ENCODE assay signal across 8 cellular contexts in the genomic region with DNA sequence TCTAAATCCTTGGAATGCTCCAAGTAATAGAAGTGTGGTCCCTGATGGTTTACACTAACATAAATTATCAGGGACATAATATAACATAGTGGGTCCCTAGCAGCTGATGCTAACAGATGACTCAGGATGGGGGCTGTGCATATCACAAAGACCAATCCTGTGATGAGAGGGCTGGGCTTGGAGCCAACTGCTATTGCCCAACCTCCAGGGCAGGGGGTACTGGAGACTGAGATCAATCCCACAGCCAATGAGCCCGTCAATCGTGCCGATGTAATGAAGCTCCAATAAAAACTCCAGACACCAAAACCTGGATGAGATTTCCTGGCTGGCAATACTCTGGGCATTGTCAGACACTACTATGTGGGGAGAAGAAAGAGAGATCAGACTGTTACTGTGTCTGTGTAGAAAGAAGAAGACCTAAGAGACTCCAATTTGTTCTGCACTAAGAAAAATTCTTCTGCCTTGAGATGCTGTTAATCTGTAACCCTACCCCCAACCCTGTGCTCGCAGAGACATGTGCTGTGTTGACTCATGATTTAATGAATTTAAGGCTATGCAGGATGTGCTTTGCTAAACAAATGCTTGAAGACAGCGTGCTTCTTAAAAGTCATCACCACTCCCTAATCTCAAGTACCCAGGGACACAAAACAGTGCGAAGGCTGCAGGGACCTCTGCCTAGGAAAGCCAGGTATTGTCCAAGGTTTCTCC. TPM values are rescaled to one million over a fixed set of nuclear protein-coding genes. Genes with fewer than 3 reads are reported as not detected.
DNase-seq lines count a peak whose midpoint lies in the region; ATAC-seq, FAIRE-seq and TF ChIP-seq lines count a peak whose summit lies in the region.

No MANE protein-coding gene starts in this region.

- peak; percentile 52 for FAIRE-seq in K562 (lab: Jason Lieb, UNC)

- no peaks in the 10 kb centered on the region for H4K20me1 ChIP-seq in K562 (replicated peaks; ENCODE audit: control insufficient read depth, insufficient read depth, low read length)

- H3K4me1 ChIP-seq in K562 (replicated peaks in 1 of 2; ENCODE audit: control insufficient read depth in 2 of 2, insufficient read depth in 2 of 2, low read length in 2 of 2) = peaks cover 12 to 41% of the 10 kb centered on the region in 2 experiments; a peak in 4 of 5 replicates
- H3K4me1 ChIP-seq in mesodermal cell (ENCODE audit: control insufficient read depth, insufficient read depth, low read length, poor library complexity, severe bottlenecking) = peaks cover 36% of the 10 kb centered on the region
- peaks cover 0 to 28% (median 0%) of the 10 kb centered on the region in 9 donors for H3K4me1 ChIP-seq in heart right ventricle

- ATAC-seq in K562 (peak; percentile 23; the same call in 2 of the 3 replicates), heart right ventricle (no peak)

- H3K36me3 ChIP-seq in K562 (ENCODE audit: control insufficient read depth, insufficient read depth, low read length) = peaks cover 43% of the 10 kb centered on the region
- peaks cover 3% of the 10 kb centered on the region for H3K36me3 ChIP-seq in mesodermal cell (ENCODE audit: control insufficient read depth, insufficient read depth, low read length)
- H3K36me3 ChIP-seq in heart right ventricle = no peaks in the 10 kb centered on the region

- no peak for TF ChIP-seq CTCF in AG10803 (conservative IDR thresholded peaks at IDR 0.05; ENCODE audit: low read length)
- TF ChIP-seq CTCF in LNCaP clone FGC (IDR thresholded peaks at IDR 0.05; ENCODE audit: control insufficient read depth, extremely low read depth, insufficient read depth) = no peak
- no peak for TF ChIP-seq CTCF in K562 (IDR thresholded peaks at IDR 0.05 in 2 of 3, conservative IDR thresholded peaks at IDR 0.05 in 1 of 3; ENCODE audit: insufficient read depth in 2 of 3, low read depth in 1 of 3, low read length in 3 of 3)
- no peak for TF ChIP-seq CTCF in heart right ventricle (IDR thresholded peaks at IDR 0.05)

- no TSS peak for BruUV-seq in K562 (replicated peaks; lab: Mats Ljungman, UMichigan)

- H3K9me1 ChIP-seq in K562 (ENCODE audit: control insufficient read depth, insufficient read depth, low read length) = no peaks in the 10 kb centered on the region

- peak overlapping the region; percentile 11; the same call in 1 of the 2 replicates for H3K4me2 ChIP-seq in K562 (ENCODE audit: insufficient read depth, low read length)

- H3K27me3 ChIP-seq in K562 (ENCODE audit: control insufficient read depth in 2 of 2, insufficient read depth in 2 of 2, low read length in 2 of 2) (no peaks in the 10 kb centered on the region), heart right ventricle (no peaks in the 10 kb centered on the region)

- DNase-seq in AG10803 (ENCODE audit: low read depth) (peak; percentile 87), LNCaP clone FGC (ENCODE audit: low read depth) (peak; percentile 73), K562 (ENCODE audit: extremely low read depth in 1 of 4, low spot score in 3 of 4) (peak in 2 of 4 experiments; percentile 44 to 60), HuH-7.5 (ENCODE audit: low spot score) (no peak), NCI-H146 treated with DMSO at 0.1 percent for 48 hours (lab: John Stamatoyannopoulos, UW; ENCODE audit: unreplicated experiment) (no peak), NCI-H510A treated with DMSO at 0.1 percent for 48 hours (lab: John Stamatoyannopoulos, UW) (no peak), heart right ventricle (no peak)

- H3K4me3 ChIP-seq in AG10803 (ENCODE audit: low read length) (peak overlapping the region; percentile 5; the same call in 1 of the 2 replicates), LNCaP clone FGC (ENCODE audit: low read depth, low read length) (no peak overlapping the region), K562 (no peak overlapping the region), mesodermal cell (ENCODE audit: extremely low read depth, insufficient read depth, low read length, poor library complexity, severe bottlenecking) (no peak overlapping the region), heart right ventricle (no peak overlapping the region)

- H3K27ac ChIP-seq in K562 (ENCODE audit: extremely low read depth, low read depth, low read length) (peak overlapping the region; percentile 63; the same call in 2 of the 3 replicates), mesodermal cell (ENCODE audit: low read depth, low read length, severe bottlenecking) (peak overlapping the region; percentile 31), heart right ventricle (no peak overlapping the region)

- no peak overlapping the region for H2AFZ ChIP-seq in K562 (ENCODE audit: low read depth, low read length)

- TF ChIP-seq RAD21 in K562 (CRISPR knock-in tag; conservative IDR thresholded peaks at IDR 0.05 in 1 of 2, IDR thresholded peaks at IDR 0.05 in 1 of 2) = no peak

- H3K79me2 ChIP-seq in K562 (ENCODE audit: control insufficient read depth, insufficient read depth, low read length) = peaks cover 77% of the 10 kb centered on the region

- POLR2A ChIA-PET in K562 (lab: Yijun Ruan, JAX) = no interaction called here

- CTCF ChIA-PET in K562 (lab: Yijun Ruan, JAX; ENCODE audit: low intra/inter-chr PET ratio) = no interaction called here

- WGBS in K562 (ENCODE audit: insufficient coverage, low coverage, missing lambda C conversion rate) = 32% methylated on average over 6 of the region's 6 CpGs
- 83% methylated on average over 1 of the region's 6 CpGs; no CpG with 5 or more reads in 1 of the 2 experiments for WGBS in mesodermal cell (ENCODE audit: insufficient coverage in 2 of 2), 2 experiments
- WGBS in heart right ventricle, 2 donors = 77 to 80% methylated on average over 6 of the region's 6 CpGs

- TF ChIP-seq POLR2A in K562 (conservative IDR thresholded peaks at IDR 0.05) = no peak

- intact Hi-C loops in K562 (cut with micrococcal nuclease) (no loop called here), heart right ventricle (cut with DNase I) (no loop called here)

- TF ChIP-seq EP300 in K562 (IDR thresholded peaks at IDR 0.05; ENCODE audit: low read length) = no peak

- peaks cover 5% of the 10 kb centered on the region for H3K9me3 ChIP-seq in K562 (replicated peaks; ENCODE audit: control insufficient read depth, insufficient read depth, low read depth, low read length)
- peaks cover 5% of the 10 kb centered on the region for H3K9me3 ChIP-seq in mesodermal cell (ENCODE audit: control insufficient read depth, low read length)
- H3K9me3 ChIP-seq in heart right ventricle = peaks cover 0 to 8% (median 0%) of the 10 kb centered on the region in 11 donors

- H3K9ac ChIP-seq in K562 (ENCODE audit: insufficient read depth in 1 of 2, low read depth in 2 of 2, low read length in 2 of 2) = no peak overlapping the region

- in situ Hi-C loops in K562 (cut with MboI) = no loop called here

TF ChIP-seq in K562, 482 proteins besides CTCF, POLR2A, EP300 and RAD21 (continues in another document):
- TF ChIP-seq, protein P1, sequence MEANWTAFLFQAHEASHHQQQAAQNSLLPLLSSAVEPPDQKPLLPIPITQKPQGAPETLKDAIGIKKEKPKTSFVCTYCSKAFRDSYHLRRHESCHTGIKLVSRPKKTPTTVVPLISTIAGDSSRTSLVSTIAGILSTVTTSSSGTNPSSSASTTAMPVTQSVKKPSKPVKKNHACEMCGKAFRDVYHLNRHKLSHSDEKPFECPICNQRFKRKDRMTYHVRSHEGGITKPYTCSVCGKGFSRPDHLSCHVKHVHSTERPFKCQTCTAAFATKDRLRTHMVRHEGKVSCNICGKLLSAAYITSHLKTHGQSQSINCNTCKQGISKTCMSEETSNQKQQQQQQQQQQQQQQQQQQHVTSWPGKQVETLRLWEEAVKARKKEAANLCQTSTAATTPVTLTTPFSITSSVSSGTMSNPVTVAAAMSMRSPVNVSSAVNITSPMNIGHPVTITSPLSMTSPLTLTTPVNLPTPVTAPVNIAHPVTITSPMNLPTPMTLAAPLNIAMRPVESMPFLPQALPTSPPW (CRISPR knock-in tag; IDR thresholded peaks at IDR 0.05) = 0 out of 2 replicates have a peak, but pooled peaks have one; percentile 18
- peak in 1 of 2 experiments; percentile 27 for TF ChIP-seq E2F6 (IDR thresholded peaks at IDR 0.05; ENCODE audit: borderline replicate concordance in 1 of 2, extremely low read depth in 1 of 2, insufficient read depth in 1 of 2, insufficient read length in 1 of 2, low read depth in 1 of 2, low read length in 1 of 2, poor library complexity in 1 of 2, severe bottlenecking in 1 of 2)
- no peak for TF ChIP-seq HNRNPL (IDR thresholded peaks at IDR 0.05; ENCODE audit: low read depth, low read length)
- TF ChIP-seq, protein P2, sequence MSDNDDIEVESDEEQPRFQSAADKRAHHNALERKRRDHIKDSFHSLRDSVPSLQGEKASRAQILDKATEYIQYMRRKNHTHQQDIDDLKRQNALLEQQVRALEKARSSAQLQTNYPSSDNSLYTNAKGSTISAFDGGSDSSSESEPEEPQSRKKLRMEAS (CRISPR knock-in tag; IDR thresholded peaks at IDR 0.05) = peak; percentile 67; the same call in 1 of the 2 replicates

RNA-seq across cellular contexts. Expression of gene ABCC4, which starts 33.4 kb away (rescaled TPM):
- 171 and 231 TPM in 2 replicates for total RNA-seq in K562 (2011; cell fraction: chromatin; rRNA removed; ENCODE audit: low replicate concordance)
- 78.9 and 97.5 TPM in 2 replicates for total RNA-seq in K562 (2011; cell fraction: nucleolus; rRNA removed)
- total RNA-seq in K562 (2011; cell fraction: nucleoplasm; rRNA removed) = 124 and 134 TPM in 2 replicates
- 21.7 and 25.7 TPM in 2 replicates for total RNA-seq in K562 (2014; rRNA removed)
- 37.2 and 42.3 TPM in 2 replicates for total RNA-seq in K562 (2014; rRNA removed; fragmentation: Illumina TruSeq; extraction: Trizol)
- total RNA-seq in K562 (2015; rRNA removed; fragmentation: Illumina TruSeq; extraction: Trizol) = 22.8 and 25.4 TPM in 2 replicates
- 35.8 and 37.3 TPM in 2 replicates for total RNA-seq in K562 (2021)
- 34.4 and 46.1 TPM in 2 replicates for polyA plus RNA-seq in K562 (2011; rRNA removed)
- 14.7 and 26.7 TPM in 2 replicates for polyA plus RNA-seq in K562 (2011; cell fraction: cytosol; rRNA removed)
- polyA plus RNA-seq in K562 (2011; cell fraction: nucleus; rRNA removed) = 20.7 and 26.2 TPM in 2 replicates
- polyA plus RNA-seq in K562 (2012) = 16.4 and 18.6 TPM in 2 replicates
- polyA plus RNA-seq in K562 (2014; fragmentation: Illumina TruSeq; extraction: Trizol) = 24.3 and 26.9 TPM in 2 replicates
- 10 to 100 TPM in 1 of 2 experiments, 1 to 10 TPM in 1; 9.4 to 10.5 TPM for polyA plus RNA-seq in K562 (2014; fragmentation: Nextera tagmentation; extraction: Ambion mirVana)
- 16.7 and 19.5 TPM in 2 replicates for polyA plus RNA-seq in K562 (2014; rRNA removed)
- polyA minus RNA-seq in K562 (2011; rRNA and poly(A)+ RNA removed) = 125 and 134 TPM in 2 replicates
- polyA minus RNA-seq in K562 (2011; cell fraction: cytosol; rRNA and poly(A)+ RNA removed) = 43.1 and 44.1 TPM in 2 replicates
- 48.1 and 77.4 TPM in 2 replicates for polyA minus RNA-seq in K562 (2011; cell fraction: nucleus; rRNA and poly(A)+ RNA removed)
- polyA plus RNA-seq in mesodermal cell (2013, experiment 1 of 2) = 12.1 TPM
- polyA plus RNA-seq in mesodermal cell (2013, experiment 2 of 2) = 10.1 TPM
- total RNA-seq in heart right ventricle = 1 to 10 TPM; 2.3 to 6.7 (median 4.1) TPM
- polyA plus RNA-seq in heart right ventricle = 1 to 10 TPM; 1.1 to 1.9 TPM

Comparison
In these comparisons a context has a peak if more than half of its experiments do, and no peak if none do; other contexts are left out.
1. DNase-seq: peak in AG10803 (single experiment) and LNCaP clone FGC (single experiment); none in HuH-7.5 (single experiment), NCI-H146 treated with DMSO at 0.1 percent for 48 hours (single experiment), NCI-H510A treated with DMSO at 0.1 percent for 48 hours (single experiment) and heart right ventricle (0 of 2).
2. H3K27ac ChIP-seq: peak in K562 (single experiment) and mesodermal cell (single experiment); none in heart right ventricle (0 of 10).